In the genomic region with DNA sequence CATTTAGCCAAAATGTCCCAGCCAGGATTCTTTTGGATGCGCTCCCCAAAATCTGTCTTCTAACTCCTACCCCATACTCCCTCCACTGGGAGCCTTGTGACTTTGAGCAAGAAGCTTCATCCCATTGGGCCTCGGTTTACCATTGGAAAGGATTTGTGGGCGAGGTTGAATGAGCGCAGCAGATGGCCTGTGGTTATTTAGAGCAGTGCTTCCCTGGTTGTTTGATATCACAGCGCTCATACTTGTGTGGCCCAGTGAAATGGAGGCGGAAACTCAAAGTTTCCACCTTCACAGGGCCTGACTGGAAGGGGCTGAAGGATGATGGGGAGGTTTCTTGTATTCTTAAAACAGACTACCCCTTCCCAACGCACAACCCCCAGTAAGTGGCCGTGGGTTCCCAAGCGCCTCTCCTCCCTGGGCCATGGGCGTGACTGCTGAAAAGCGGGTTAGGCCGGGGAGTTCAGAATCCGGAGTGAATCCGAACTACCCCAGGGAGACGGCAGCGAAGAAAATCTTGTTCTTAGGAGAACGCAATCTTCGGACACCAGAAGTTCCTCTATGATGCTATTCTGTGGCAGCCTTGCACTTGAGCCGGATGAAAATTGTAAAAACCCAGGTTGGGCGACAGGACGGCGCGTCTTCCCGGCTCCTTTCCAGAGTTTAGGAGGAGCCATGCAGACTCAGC, we compare ENCODE assay signal across 8 cellular contexts. TPM values are rescaled to one million over a fixed set of nuclear protein-coding genes. Genes with fewer than 3 reads are reported as not detected.
DNase-seq lines count a peak whose midpoint lies in the region; ATAC-seq and TF ChIP-seq lines count a peak whose summit lies in the region.

No MANE protein-coding gene starts in this region.

- H3K9me3 ChIP-seq in iPS-18c (ENCODE audit: control insufficient read depth, insufficient read depth, low read length), result peaks cover 4% of the 10 kb centered on the region

- H3K4me3 Mint-ChIP-seq in stimulated activated naive CD8-positive, alpha-beta T cell treated with anti-CD3 and anti-CD28 coated beads, Interleukin-15, amount 100 ng/mL, for 72 hours, result peak overlapping the region; percentile 91 to 93

- no peaks in the 10 kb centered on the region for H3K9me3 Mint-ChIP-seq in activated naive CD4-positive, alpha-beta T cell treated with anti-CD3 and anti-CD28 coated beads, Interleukin-2, amount 50 U/mL, for 72 hours
- no peaks in the 10 kb centered on the region for H3K9me3 Mint-ChIP-seq in stimulated activated naive CD8-positive, alpha-beta T cell treated with anti-CD3 and anti-CD28 coated beads, Interleukin-15, amount 100 ng/mL, for 72 hours

- H3K4me3 ChIP-seq in LNCaP clone FGC (ENCODE audit: low read depth, low read length), result peak overlapping the region; percentile 87
- peak overlapping the region; percentile 98 for H3K4me3 ChIP-seq in iPS-18c (ENCODE audit: insufficient read depth, low read depth, low read length)

- no peaks in the 10 kb centered on the region for H3K27me3 Mint-ChIP-seq in stimulated activated naive CD8-positive, alpha-beta T cell treated with anti-CD3 and anti-CD28 coated beads, Interleukin-15, amount 100 ng/mL, for 72 hours

- no peak for TF ChIP-seq CTCF in LNCaP clone FGC (IDR thresholded peaks at IDR 0.05; ENCODE audit: control insufficient read depth, extremely low read depth, insufficient read depth)

- peaks cover 46 to 56% of the 10 kb centered on the region in 2 donors for H3K36me3 Mint-ChIP-seq in activated naive CD4-positive, alpha-beta T cell treated with anti-CD3 and anti-CD28 coated beads, Interleukin-2, amount 50 U/mL, for 72 hours

- DNase-seq in NCI-H748 (lab: John Stamatoyannopoulos, UW; ENCODE audit: unreplicated experiment), result peak; percentile 42
- DNase-seq in NCI-H748 treated with DMSO at 0.1 percent for 48 hours (lab: John Stamatoyannopoulos, UW), result no peak
- DNase-seq in LNCaP clone FGC (ENCODE audit: low read depth), result no peak
- no peak for DNase-seq in activated naive CD4-positive, alpha-beta T cell treated with anti-CD3 and anti-CD28 coated beads, Interleukin-2, amount 50 U/mL, for 72 hours (ENCODE audit: low spot score in 2 of 2)
- DNase-seq in stimulated activated naive CD8-positive, alpha-beta T cell treated with anti-CD3 and anti-CD28 coated beads, Interleukin-15, amount 100 ng/mL, for 72 hours, result peak in 1 of 2 donors; percentile 48
- DNase-seq in iPS-NIHi7 (ENCODE audit: extremely low spot score), result no peak

- H3K27ac Mint-ChIP-seq in activated naive CD4-positive, alpha-beta T cell treated with anti-CD3 and anti-CD28 coated beads, Interleukin-2, amount 50 U/mL, for 72 hours, result peak overlapping the region; percentile 97 to 98
- peak overlapping the region; percentile 98 to 100 for H3K27ac Mint-ChIP-seq in stimulated activated naive CD8-positive, alpha-beta T cell treated with anti-CD3 and anti-CD28 coated beads, Interleukin-15, amount 100 ng/mL, for 72 hours

- ATAC-seq in activated naive CD4-positive, alpha-beta T cell treated with anti-CD3 and anti-CD28 coated beads, Interleukin-2, amount 50 U/mL, for 72 hours, result no peak
- ATAC-seq in stimulated activated naive CD8-positive, alpha-beta T cell treated with anti-CD3 and anti-CD28 coated beads, Interleukin-15, amount 100 ng/mL, for 72 hours, result peak; percentile 2
- ATAC-seq in HG03280 (IDR thresholded peaks at IDR 0.05; ENCODE audit: unreplicated experiment), result no peak

- peaks cover 68% of the 10 kb centered on the region for H3K4me1 Mint-ChIP-seq in stimulated activated naive CD8-positive, alpha-beta T cell treated with anti-CD3 and anti-CD28 coated beads, Interleukin-15, amount 100 ng/mL, for 72 hours

RNA-seq across cellular contexts. Expression of a gene that starts 1.2 kb away (rescaled TPM):
- 100 to 1,000 TPM; 460 to 506 TPM for total RNA-seq in activated naive CD4-positive, alpha-beta T cell treated with anti-CD3 and anti-CD28 coated beads, Interleukin-2, amount 50 U/mL, for 72 hours

RNA-seq across cellular contexts. Expression of a gene that starts 13.4 kb away (rescaled TPM):
- 10 to 100 TPM; 47.6 to 64.2 TPM for total RNA-seq in activated naive CD4-positive, alpha-beta T cell treated with anti-CD3 and anti-CD28 coated beads, Interleukin-2, amount 50 U/mL, for 72 hours

RNA-seq across cellular contexts. Expression of a gene that starts 17.0 kb away (rescaled TPM):
- total RNA-seq in activated naive CD4-positive, alpha-beta T cell treated with anti-CD3 and anti-CD28 coated beads, Interleukin-2, amount 50 U/mL, for 72 hours, result 10 to 100 TPM; 37.5 to 52.2 TPM

RNA-seq across cellular contexts. Expression of a gene that starts 51.4 kb away (rescaled TPM):
- total RNA-seq in activated naive CD4-positive, alpha-beta T cell treated with anti-CD3 and anti-CD28 coated beads, Interleukin-2, amount 50 U/mL, for 72 hours, result 1 to 10 TPM in 1 of 2 donors, under 1 TPM in 1; 0.27 to 1.4 TPM
